ENCODE assay signal across 9 cellular contexts in genomic region chr1:78370779-78371482, GRCh38.
A peak's percentile ranks its signal among the peaks of the same experiment; 100 is the strongest.
DNase-seq lines count a peak whose midpoint lies in the region; ATAC-seq and TF ChIP-seq lines count a peak whose summit lies in the region.
"Had no signal": no experiment of that assay in that cellular context is flagged by ENCODE, and none has a peak within 500 bp of the region (broad histone marks: within the 10 kb centered on the region; RNA-seq: fewer than 3 reads in every experiment).

No MANE protein-coding gene starts in this region.

- H3K4me2 ChIP-seq in OCI-LY7 (ENCODE audit: low read length): no peak overlapping the region

- H2AFZ ChIP-seq in OCI-LY7 (ENCODE audit: low read length): no peak overlapping the region

- H3K9me3 ChIP-seq in OCI-LY7 (ENCODE audit: low read length): no peaks in the 10 kb centered on the region

- H3K36me3 ChIP-seq in OCI-LY7 (ENCODE audit: insufficient read depth, low read length): no peaks in the 10 kb centered on the region

- no peaks in the 10 kb centered on the region for H3K79me2 ChIP-seq in OCI-LY7 (ENCODE audit: insufficient read depth, low read depth, low read length)

- intact Hi-C loops in OCI-LY7 (cut with micrococcal nuclease; ENCODE audit: unreplicated experiment): no loop called here

- POLR2A ChIA-PET in OCI-LY7 (lab: Charles Lee): interaction anchor here (0.7 kb wide), 1 partner anchor 1705 kb away, joined by 3 read pairs; no protein-coding TSS in a partner anchor

- H3K4me1 ChIP-seq in OCI-LY7 (ENCODE audit: insufficient read depth, low read length, poor library complexity, severe bottlenecking): no peaks in the 10 kb centered on the region

- H3K9me2 ChIP-seq in OCI-LY7 (ENCODE audit: insufficient read depth, low read length): no peaks in the 10 kb centered on the region

- no peak overlapping the region for H3K27ac ChIP-seq in OCI-LY7 (ENCODE audit: low read depth, low read length, poor library complexity, severe bottlenecking)

- BruUV-seq in OCI-LY7 (replicated peaks; lab: Mats Ljungman, UMichigan): no TSS peak

- H3K4me3 ChIP-seq in OCI-LY7 (ENCODE audit: low read depth, low read length, poor library complexity, severe bottlenecking): no peak overlapping the region

- peak; percentile 88 for DNase-seq in M059J (ENCODE audit: low read depth)
- DNase-seq in kidney tubule cell (ENCODE audit: low spot score): peak; percentile 40
- DNase-seq in OCI-LY7 (ENCODE audit: low spot score): no peak
- no peak for DNase-seq in GM19238 (ENCODE audit: insufficient read length, low spot score)
- DNase-seq in NOMO-1 (lab: John Stamatoyannopoulos, UW; ENCODE audit: unreplicated experiment in 2 of 2): no peak
- DNase-seq: head of caudate nucleus had no signal

- CTCF ChIA-PET in OCI-LY7 (lab: Charles Lee; ENCODE audit: unreplicated experiment): interaction anchor here (0.6 kb wide), 1 partner anchor 646 kb away, joined by 3 read pairs; no protein-coding TSS in a partner anchor

- H4K20me1 ChIP-seq in OCI-LY7 (ENCODE audit: insufficient read depth, low read length): no peaks in the 10 kb centered on the region

- peak; percentile 53 for ATAC-seq in GM18520 (IDR thresholded peaks at IDR 0.05; ENCODE audit: unreplicated experiment)
- peak; percentile 55 for ATAC-seq in HG02623 (IDR thresholded peaks at IDR 0.05; ENCODE audit: unreplicated experiment)
- ATAC-seq in GM21526 (IDR thresholded peaks at IDR 0.05; ENCODE audit: low FRiP score, unreplicated experiment): no peak

- TF ChIP-seq CTCF in OCI-LY7 (conservative IDR thresholded peaks at IDR 0.05; ENCODE audit: low read length): no peak

Comparison
In these comparisons a context has a peak if more than half of its experiments do, and no peak if none do; other contexts are left out.
1. DNase-seq: peak in M059J (single experiment) and kidney tubule cell (single experiment); none in OCI-LY7 (single experiment), GM19238 (single experiment) and NOMO-1 (0 of 2).